ENCODE assay signal across 13 cellular contexts in genomic region chr3:112134335-112135124, GRCh38. TPM values are rescaled to one million over a fixed set of nuclear protein-coding genes. Genes with fewer than 3 reads are reported as not detected.
DNase-seq lines count a peak whose midpoint lies in the region; ATAC-seq and TF ChIP-seq lines count a peak whose summit lies in the region.
"Had no signal": no experiment of that assay in that cellular context is flagged by ENCODE, and none has a peak within 500 bp of the region (broad histone marks: within the 10 kb centered on the region; RNA-seq: fewer than 3 reads in every experiment).

No MANE protein-coding gene starts in this region.

- intact Hi-C loops in dorsolateral prefrontal cortex (cut with DNase I), result loop anchor here (5.0 to 10.0 kb wide), 4 partner anchors 160 to 388 kb away; partner anchors contain the start of gene SLC9C1 (in 1 of the 2)

- peak overlapping the region; percentile 93 to 98 for H3K27ac Mint-ChIP-seq in T-cell

- H3K27me3 ChIP-seq in BE2C (no peaks in the 10 kb centered on the region), fibroblast of lung (ENCODE audit: control insufficient read depth, insufficient read depth, low read length) (no peaks in the 10 kb centered on the region), dorsolateral prefrontal cortex (peaks cover 0 to 4% (median 0%) of the 10 kb centered on the region in 45 donors)

- H3K79me2 ChIP-seq in fibroblast of lung (ENCODE audit: control insufficient read depth, insufficient read depth, low read length), result no peaks in the 10 kb centered on the region

- TF ChIP-seq CTCF in BE2C (IDR thresholded peaks at IDR 0.05; ENCODE audit: low read depth, low read length) (no peak), fibroblast of lung (conservative IDR thresholded peaks at IDR 0.05 in 1 of 2, IDR thresholded peaks at IDR 0.05 in 1 of 2; ENCODE audit: low read depth in 1 of 2, low read length in 2 of 2) (no peak), dorsolateral prefrontal cortex (IDR thresholded peaks at IDR 0.05 in 54 of 56, conservative IDR thresholded peaks at IDR 0.05 in 2 of 56; ENCODE audit: low read depth in 1 of 56, partially characterized antibody in 56 of 56) (no peak)

- no peak overlapping the region for H3K4me3 ChIP-seq in BE2C (ENCODE audit: low read depth, low read length)
- no peak overlapping the region for H3K4me3 ChIP-seq in fibroblast of lung (replicated peaks in 1 of 4; ENCODE audit: control extremely low read depth in 1 of 4, insufficient read depth in 1 of 4, low read depth in 3 of 4, low read length in 4 of 4)
- no peak overlapping the region for H3K4me3 ChIP-seq in dorsolateral prefrontal cortex

- peaks cover 78 to 80% (median 79%) of the 10 kb centered on the region in 3 donors for H3K4me1 Mint-ChIP-seq in T-cell

- H3K36me3 ChIP-seq in BE2C (no peaks in the 10 kb centered on the region), fibroblast of lung (ENCODE audit: control insufficient read depth, insufficient read depth, low read length) (no peaks in the 10 kb centered on the region)

- POLR2A ChIA-PET in T-cell (lab: Charles Lee), result interaction anchor here (0.6 to 1.6 kb wide), 2 partner anchors 9 to 188 kb away, joined by 3 to 4 read pairs; no protein-coding TSS in a partner anchor

- no peak overlapping the region for H2AFZ ChIP-seq in fibroblast of lung (ENCODE audit: low read length)

- CTCF ChIA-PET in T-cell (lab: Charles Lee), result interaction anchor here in 1 of 2 donors (1.1 kb wide), 1 partner anchor 398 kb away, joined by 3 read pairs; no protein-coding TSS in a partner anchor

- H3K4me1 ChIP-seq in BE2C (peaks cover 14% of the 10 kb centered on the region), fibroblast of lung (ENCODE audit: control insufficient read depth, extremely low read depth, insufficient read depth, low read length) (no peaks in the 10 kb centered on the region)

- no peak overlapping the region for H3K4me2 ChIP-seq in fibroblast of lung (ENCODE audit: extremely low read depth, insufficient read depth, low read length)

- H3K9me3 ChIP-seq in BE2C (no peaks in the 10 kb centered on the region), fibroblast of lung (ENCODE audit: control insufficient read depth, insufficient read depth, low read depth, low read length) (no peaks in the 10 kb centered on the region)

- H3K27ac ChIP-seq in fibroblast of lung (ENCODE audit: insufficient read depth, low read length), result no peak overlapping the region
- H3K27ac ChIP-seq in dorsolateral prefrontal cortex, result no peak overlapping the region

- peak overlapping the region; percentile 1 to 90 (median 36) for H3K4me3 Mint-ChIP-seq in T-cell

- ATAC-seq in GM18511 (IDR thresholded peaks at IDR 0.05; ENCODE audit: unreplicated experiment) (peak; percentile 20), T-cell (replicated peaks in 1 of 4) (peak; percentile 27 to 32 (median 29)), HG03097 (IDR thresholded peaks at IDR 0.05; ENCODE audit: low FRiP score, unreplicated experiment) (no peak)
- ATAC-seq: right cardiac atrium had no signal

- H3K36me3 Mint-ChIP-seq in T-cell, result no peaks in the 10 kb centered on the region

- H3K9me3 Mint-ChIP-seq in T-cell, result no peaks in the 10 kb centered on the region

- DNase-seq in BE2C, result peak; percentile 44
- DNase-seq in T-cell, result peak in 14 of 34 experiments; percentile 12 to 42 (median 26)
- peak; percentile 6 to 16 for DNase-seq in fibroblast of lung (ENCODE audit: low read depth in 2 of 2)
- DNase-seq in dorsolateral prefrontal cortex, result no peak
- DNase-seq in GOT3 (lab: John Stamatoyannopoulos, UW), result no peak
- no peak for DNase-seq in stimulated activated CD4-positive, alpha-beta T cell treated with anti-CD3 and anti-CD28 coated beads, Interleukin-4, amount 100 ng/mL, for 4 hours
- DNase-seq: DMS153, mesenchymal stem cell, NCI-H345, right cardiac atrium, SW 1271 had no signal

- no peak overlapping the region for H3K9ac ChIP-seq in fibroblast of lung (ENCODE audit: insufficient read depth, low read length)

- no peaks in the 10 kb centered on the region for H3K27me3 Mint-ChIP-seq in T-cell

- H4K20me1 ChIP-seq in fibroblast of lung (ENCODE audit: control insufficient read depth, extremely low read depth, insufficient read depth, low read length), result no peaks in the 10 kb centered on the region

RNA-seq across cellular contexts. Expression of gene GCSAM, which starts 1.5 kb away (rescaled TPM):
- polyA plus RNA-seq in BE2C (2012; ENCODE audit: insufficient read depth, insufficient read length, low read depth), result 1.2 TPM
- total RNA-seq in T-cell (10 to 100 TPM; 15.8 to 21.6 (median 18.2) TPM), fibroblast of lung (not detected in 2 replicates), dorsolateral prefrontal cortex (under 1 TPM in 2 of 120 experiments, not detected in 118; 0.14 to 0.17 TPM)
- not detected in 2 replicates for polyA plus RNA-seq in fibroblast of lung
- 0.10 and 0.17 TPM in 2 replicates for polyA plus RNA-seq in fibroblast of lung (2012)
- polyA minus RNA-seq in fibroblast of lung (ENCODE audit: low replicate concordance), result not detected in 2 replicates
- polyA plus RNA-seq: right cardiac atrium had no signal

RNA-seq across cellular contexts. Expression of gene C3orf52, which starts 48.3 kb away (rescaled TPM):
- 0.42 TPM for polyA plus RNA-seq in BE2C (2012; ENCODE audit: insufficient read depth, insufficient read length, low read depth)
- total RNA-seq in T-cell, result 1 to 10 TPM in 4 of 5 donors, under 1 TPM in 1; 0.95 to 2.2 (median 1.5) TPM
- total RNA-seq in fibroblast of lung, result 1.8 TPM in 2 replicates
- polyA plus RNA-seq in fibroblast of lung, result 1.5 and 3.7 TPM in 2 replicates
- polyA plus RNA-seq in fibroblast of lung (2012), result 0.65 and 2.3 TPM in 2 replicates
- 0.85 and 1.7 TPM in 2 replicates for polyA minus RNA-seq in fibroblast of lung (ENCODE audit: low replicate concordance)
- 1 to 10 TPM in 89 of 120 experiments, under 1 TPM in 31; 0.30 to 4.1 (median 1.5) TPM for total RNA-seq in dorsolateral prefrontal cortex

Comparison
In these comparisons a context has a peak if more than half of its experiments do, and no peak if none do; other contexts are left out.
1. DNase-seq: peak in BE2C (single experiment) and fibroblast of lung (2 of 2); none in dorsolateral prefrontal cortex (0 of 10), GOT3 (single experiment) and stimulated activated CD4-positive, alpha-beta T cell treated with anti-CD3 and anti-CD28 coated beads, Interleukin-4, amount 100 ng/mL, for 4 hours (0 of 2).
2. RNA of gene GCSAM, which starts 1.5 kb away (total RNA-seq): 15.8 to 21.6 TPM in T-cell; not detected in fibroblast of lung and 0.14 to 0.17 TPM in dorsolateral prefrontal cortex; every median in the first group is over 10 times any median in the second.